20 cellular contexts compared by ENCODE assay signal in the genomic region with DNA sequence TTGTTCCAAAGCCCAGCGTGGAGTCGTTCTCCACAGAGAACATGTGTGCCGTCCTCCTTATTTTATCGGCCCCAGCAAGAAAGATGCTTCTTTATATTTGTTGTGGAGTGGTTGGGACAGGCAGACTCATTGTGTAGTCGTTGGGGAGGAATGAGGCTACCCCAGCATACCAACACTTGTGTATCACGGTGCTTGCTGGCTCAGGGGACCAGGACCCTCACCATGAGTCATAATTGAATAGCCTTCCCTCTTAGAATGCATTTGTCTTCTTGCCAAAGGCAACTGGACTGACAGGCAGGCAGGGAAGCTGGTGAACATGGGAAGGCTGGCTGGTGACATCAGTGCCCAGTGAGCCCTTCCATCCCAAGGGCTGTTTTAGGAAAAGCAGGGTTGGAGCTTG. TPM values are rescaled to one million over a fixed set of nuclear protein-coding genes. Genes with fewer than 3 reads are reported as not detected.
DNase-seq lines count a peak whose midpoint lies in the region; ATAC-seq and TF ChIP-seq lines count a peak whose summit lies in the region.
"Had no signal": no experiment of that assay in that cellular context is flagged by ENCODE, and none has a peak within 500 bp of the region (broad histone marks: within the 10 kb centered on the region; RNA-seq: fewer than 3 reads in every experiment).

No MANE protein-coding gene starts in this region.

- no peaks in the 10 kb centered on the region for H3K9me3 Mint-ChIP-seq in stimulated activated memory B cell treated with anti-CD40 and anti-IgM and Interleukin-4, amounts not matched to agents 10 μg/mL and 1 μg/mL and 100 μg/mL, for 72 hours
- H3K9me3 Mint-ChIP-seq: CD4-positive, alpha-beta T cell; GM23338 had no signal

- peaks cover 6% of the 10 kb centered on the region for H3K36me3 Mint-ChIP-seq in T-helper 17 cell (ENCODE audit: low read depth)
- peaks cover 21% of the 10 kb centered on the region for H3K36me3 Mint-ChIP-seq in stimulated activated memory B cell treated with anti-CD40 and anti-IgM and Interleukin-4, amounts not matched to agents 10 μg/mL and 1 μg/mL and 100 μg/mL, for 72 hours

- no peaks in the 10 kb centered on the region for H3K27me3 Mint-ChIP-seq in T-helper 17 cell
- H3K27me3 Mint-ChIP-seq in stimulated activated memory B cell treated with anti-CD40 and anti-IgM and Interleukin-4, amounts not matched to agents 10 μg/mL and 1 μg/mL and 100 μg/mL, for 72 hours: no peaks in the 10 kb centered on the region
- H3K27me3 Mint-ChIP-seq: CD4-positive, alpha-beta T cell had no signal

- no peak overlapping the region for H3K4me3 ChIP-seq in foreskin fibroblast (ENCODE audit: low read depth in 1 of 2, low read length in 2 of 2)
- H3K4me3 ChIP-seq: GM23338, SJCRH30 had no signal

- DNase-seq in EL (peak; percentile 44), T-helper 17 cell (no peak), foreskin fibroblast (peak; percentile 68 to 79), sciatic nerve (ENCODE audit: low spot score) (peak; percentile 23), NCI-H1092 (lab: John Stamatoyannopoulos, UW) (no peak), AML-193 (lab: John Stamatoyannopoulos, UW) (no peak)
- no peak for DNase-seq in stimulated activated naive CD4-positive, alpha-beta T cell (lab: John Stamatoyannopoulos, UW)
- DNase-seq: DMS53, KBM-7, MV-4-11, NCI-H1436 treated with DMSO at 0.1 percent for 48 hours, NCI-H2029 treated with DMSO at 0.1 percent for 48 hours, NCI-H774, RPMI8226, SJCRH30 had no signal

- H3K9me3 ChIP-seq in T-helper 17 cell (ENCODE audit: control insufficient read depth, low read length, poor library complexity, severe bottlenecking): no peaks in the 10 kb centered on the region
- H3K9me3 ChIP-seq: SJCRH30 had no signal

- peaks cover 25% of the 10 kb centered on the region for H3K4me1 Mint-ChIP-seq in T-helper 17 cell
- H3K4me1 Mint-ChIP-seq in stimulated activated memory B cell treated with anti-CD40 and anti-IgM and Interleukin-4, amounts not matched to agents 10 μg/mL and 1 μg/mL and 100 μg/mL, for 72 hours: peaks cover 31% of the 10 kb centered on the region

- no peak for ATAC-seq in T-helper 17 cell
- no peak for ATAC-seq in sciatic nerve
- ATAC-seq in stimulated activated memory B cell treated with anti-CD40 and anti-IgM and Interleukin-4, amounts not matched to agents 10 μg/mL and 1 μg/mL and 100 μg/mL, for 72 hours: no peak
- ATAC-seq: GM23338, HCT116 had no signal

- no peak overlapping the region for H3K4me3 Mint-ChIP-seq in T-helper 17 cell
- H3K4me3 Mint-ChIP-seq in stimulated activated memory B cell treated with anti-CD40 and anti-IgM and Interleukin-4, amounts not matched to agents 10 μg/mL and 1 μg/mL and 100 μg/mL, for 72 hours: no peak overlapping the region
- H3K4me3 Mint-ChIP-seq: CD4-positive, alpha-beta T cell; GM23338 had no signal

- intact Hi-C loops in sciatic nerve (cut with DNase I): no loop called here

- peak overlapping the region; percentile 27 for H3K27ac Mint-ChIP-seq in T-helper 17 cell
- no peak overlapping the region for H3K27ac Mint-ChIP-seq in stimulated activated memory B cell treated with anti-CD40 and anti-IgM and Interleukin-4, amounts not matched to agents 10 μg/mL and 1 μg/mL and 100 μg/mL, for 72 hours
- H3K27ac Mint-ChIP-seq: CD4-positive, alpha-beta T cell; GM23338 had no signal

- TF ChIP-seq CTCF in foreskin fibroblast (IDR thresholded peaks at IDR 0.05; ENCODE audit: low read depth, low read length): no peak

RNA-seq across cellular contexts. Expression of a gene that starts 4.7 kb away (rescaled TPM):
- total RNA-seq in T-helper 17 cell (10 to 100 TPM; 64.2 to 82.9 TPM), sciatic nerve (37.2 TPM)

RNA-seq across cellular contexts. Expression of a gene that starts 22.9 kb away (rescaled TPM):
- total RNA-seq in T-helper 17 cell (100 to 1,000 TPM; 111 to 130 TPM), sciatic nerve (38.8 TPM)

RNA-seq across cellular contexts. Expression of a gene that starts 31.1 kb away (rescaled TPM):
- 10 to 100 TPM; 12.5 to 12.8 TPM for total RNA-seq in T-helper 17 cell
- total RNA-seq in sciatic nerve: 4.5 TPM

RNA-seq across cellular contexts. Expression of a gene that starts 33.4 kb away (rescaled TPM):
- total RNA-seq in T-helper 17 cell (10 to 100 TPM; 34.6 to 42.6 TPM), sciatic nerve (30.7 TPM)

RNA-seq across cellular contexts. Expression of a gene that starts 34.1 kb away (rescaled TPM):
- 10 to 100 TPM in 1 of 2 donors, 1 to 10 TPM in 1; 5.4 to 14.4 TPM for total RNA-seq in T-helper 17 cell
- total RNA-seq in sciatic nerve: 3.2 TPM
- total RNA-seq: G401, GM23338 had no signal

Comparison
In these comparisons a context has a peak if more than half of its experiments do, and no peak if none do; other contexts are left out.
1. DNase-seq: peak in EL (single experiment), foreskin fibroblast (2 of 2) and sciatic nerve (single experiment); none in T-helper 17 cell (0 of 3), stimulated activated naive CD4-positive, alpha-beta T cell (0 of 6), NCI-H1092 (single experiment) and AML-193 (0 of 2).